In the genomic region with DNA sequence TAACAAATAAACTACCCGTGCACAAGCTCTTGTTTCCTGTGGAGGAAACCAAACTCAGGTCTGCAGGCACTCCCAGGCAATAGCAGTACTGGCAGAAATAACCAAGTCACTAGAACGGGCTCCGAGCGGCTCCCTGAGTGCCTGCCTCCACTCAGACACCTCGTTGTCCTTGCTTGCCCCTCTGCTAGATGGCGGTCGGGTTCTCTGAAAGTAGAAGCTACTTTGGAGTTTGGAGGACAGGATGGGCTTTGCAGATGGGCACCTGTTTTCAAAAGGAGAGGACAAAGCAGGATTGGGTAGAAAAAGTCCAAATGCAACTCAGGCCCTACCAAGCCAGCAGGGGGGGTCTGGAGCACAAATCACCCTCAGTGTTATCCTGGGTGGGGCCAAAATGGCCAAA, we compare ENCODE assay signal across 26 cellular contexts.
A peak's percentile ranks its signal among the peaks of the same experiment; 100 is the strongest.
DNase-seq lines count a peak whose midpoint lies in the region; ATAC-seq, FAIRE-seq and TF ChIP-seq lines count a peak whose summit lies in the region.
"Had no signal": no experiment of that assay in that cellular context is flagged by ENCODE, and none has a peak within 500 bp of the region (broad histone marks: within the 10 kb centered on the region; RNA-seq: fewer than 3 reads in every experiment).

No MANE protein-coding gene starts in this region.

- H3K36me3 ChIP-seq in H7 (replicated peaks; ENCODE audit: control insufficient read depth, insufficient read depth, low read length) = no peaks in the 10 kb centered on the region
- H3K36me3 ChIP-seq in K562 (ENCODE audit: control insufficient read depth, insufficient read depth, low read length) = no peaks in the 10 kb centered on the region
- no peaks in the 10 kb centered on the region for H3K36me3 ChIP-seq in keratinocyte (ENCODE audit: control insufficient read depth in 2 of 2, extremely low read depth in 1 of 2, insufficient read depth in 2 of 2, low read length in 2 of 2)
- no peaks in the 10 kb centered on the region for H3K36me3 ChIP-seq in CD8-positive, alpha-beta T cell (ENCODE audit: insufficient read depth, low read length)
- no peaks in the 10 kb centered on the region for H3K36me3 ChIP-seq in hepatocyte (replicated peaks; ENCODE audit: insufficient read depth, low read depth)

- intact Hi-C loops in K562 (cut with micrococcal nuclease) = no loop called here
- intact Hi-C loops in CD8-positive, alpha-beta T cell (cut with DNase I, micrococcal nuclease) = no loop called here

- no peak overlapping the region for H2AFZ ChIP-seq in K562 (ENCODE audit: low read depth, low read length)
- H2AFZ ChIP-seq in keratinocyte (ENCODE audit: control insufficient read depth, low read length) = no peak overlapping the region
- no peak overlapping the region for H2AFZ ChIP-seq in hepatocyte
- H2AFZ ChIP-seq: parathyroid adenoma had no signal

- H3K27ac Mint-ChIP-seq in CD8-positive, alpha-beta T cell = no peak overlapping the region
- H3K27ac Mint-ChIP-seq: activated CD4-positive, alpha-beta T cell treated with anti-CD3 and anti-CD28 coated beads, Interleukin-2, amount 10 ng/mL, durations not matched to agents 7 days and 5 days; activated CD8-positive, alpha-beta memory T cell treated with anti-CD3 and anti-CD28 coated beads, Interleukin-2, amount 10 ng/mL, durations not matched to agents 7 days and 5 days; activated naive CD4-positive, alpha-beta T cell treated with anti-CD3 and anti-CD28 coated beads, Interleukin-2, amount 10 ng/mL, durations not matched to agents 7 days and 5 days; activated T-cell treated with anti-CD3 and anti-CD28 coated beads, Interleukin-2, amount 50 U/mL, for 72 hours; dendritic cell treated with granulocyte-macrophage colony-stimulating factor and Interleukin-4, amounts not matched to agents 40 ng/mL and 50 ng/mL, for 4 days; immature natural killer cell; nephron; T-helper 2 cell treated with Interferon-gamma antibody and Interleukin-4, amounts not matched to agents 5 μg/mL and 100 μg/mL, for 36 hours had no signal

- H3K9me3 ChIP-seq in K562 (replicated peaks; ENCODE audit: control insufficient read depth, insufficient read depth, low read depth, low read length) (no peaks in the 10 kb centered on the region), keratinocyte (ENCODE audit: control insufficient read depth, low read depth, low read length) (no peaks in the 10 kb centered on the region), hepatocyte (ENCODE audit: low read depth) (no peaks in the 10 kb centered on the region)
- H3K9me3 ChIP-seq in CD8-positive, alpha-beta T cell (ENCODE audit: low read length) = no peaks in the 10 kb centered on the region
- H3K9me3 ChIP-seq: mucosa of descending colon had no signal

- H3K4me1 Mint-ChIP-seq in CD8-positive, alpha-beta T cell (ENCODE audit: low read depth) = no peaks in the 10 kb centered on the region
- H3K4me1 Mint-ChIP-seq: activated CD8-positive, alpha-beta memory T cell treated with anti-CD3 and anti-CD28 coated beads, Interleukin-2, amount 10 ng/mL, durations not matched to agents 7 days and 5 days had no signal

- H3K4me1 ChIP-seq in K562 (replicated peaks in 1 of 2; ENCODE audit: control insufficient read depth in 2 of 2, insufficient read depth in 2 of 2, low read length in 2 of 2) = no peaks in the 10 kb centered on the region
- H3K4me1 ChIP-seq in keratinocyte (ENCODE audit: control insufficient read depth, extremely low read depth, insufficient read depth, low read length) = no peaks in the 10 kb centered on the region
- H3K4me1 ChIP-seq in CD8-positive, alpha-beta T cell (ENCODE audit: insufficient read depth, low read length) = no peaks in the 10 kb centered on the region
- H3K4me1 ChIP-seq in hepatocyte (ENCODE audit: insufficient read depth) = no peaks in the 10 kb centered on the region
- H3K4me1 ChIP-seq: parathyroid adenoma had no signal

- H3K27me3 ChIP-seq in H7 (ENCODE audit: control insufficient read depth, insufficient read depth, low read length) (no peaks in the 10 kb centered on the region), K562 (ENCODE audit: control insufficient read depth in 2 of 2, insufficient read depth in 2 of 2, low read length in 2 of 2) (no peaks in the 10 kb centered on the region; a peak in 1 of 5 replicates), keratinocyte (ENCODE audit: control insufficient read depth, extremely low read depth, insufficient read depth, low read length) (no peaks in the 10 kb centered on the region), hepatocyte (no peaks in the 10 kb centered on the region)
- H3K27me3 ChIP-seq in CD8-positive, alpha-beta T cell (ENCODE audit: insufficient read depth, low read length) = no peaks in the 10 kb centered on the region

- 2% methylated on average over 7 of the region's 7 CpGs for WGBS in K562 (ENCODE audit: insufficient coverage, low coverage, missing lambda C conversion rate)
- WGBS in hepatocyte (ENCODE audit: low lambda C conversion rate, missing lambda C conversion rate) = 85% methylated on average over 7 of the region's 7 CpGs

- CTCF ChIA-PET in K562 (lab: Yijun Ruan, JAX; ENCODE audit: low intra/inter-chr PET ratio) = no interaction called here
- CTCF ChIA-PET in CD8-positive, alpha-beta T cell (lab: Charles Lee) = no interaction called here

- H4K20me1 ChIP-seq in K562 (replicated peaks; ENCODE audit: control insufficient read depth, insufficient read depth, low read length) (no peaks in the 10 kb centered on the region), keratinocyte (ENCODE audit: control insufficient read depth, extremely low read depth, insufficient read depth, low read length) (no peaks in the 10 kb centered on the region), hepatocyte (ENCODE audit: insufficient read depth, poor library complexity, severe bottlenecking) (no peaks in the 10 kb centered on the region)

- H3K27ac ChIP-seq in K562 (ENCODE audit: extremely low read depth, low read depth, low read length) (no peak overlapping the region), keratinocyte (ENCODE audit: control insufficient read depth, insufficient read depth, low read length) (no peak overlapping the region), hepatocyte (no peak overlapping the region)
- no peak overlapping the region for H3K27ac ChIP-seq in CD8-positive, alpha-beta T cell (ENCODE audit: low read depth, low read length)
- H3K27ac ChIP-seq: parathyroid adenoma, VCaP had no signal

- no peak overlapping the region for H3K4me3 Mint-ChIP-seq in CD8-positive, alpha-beta T cell
- H3K4me3 Mint-ChIP-seq: activated CD4-positive, alpha-beta T cell treated with anti-CD3 and anti-CD28 coated beads, Interleukin-2, amount 10 ng/mL, durations not matched to agents 7 days and 5 days; activated CD8-positive, alpha-beta memory T cell treated with anti-CD3 and anti-CD28 coated beads, Interleukin-2, amount 10 ng/mL, durations not matched to agents 7 days and 5 days; activated naive CD4-positive, alpha-beta T cell treated with anti-CD3 and anti-CD28 coated beads, Interleukin-2, amount 10 ng/mL, durations not matched to agents 7 days and 5 days; activated T-cell treated with anti-CD3 and anti-CD28 coated beads, Interleukin-2, amount 50 U/mL, for 72 hours; dendritic cell treated with granulocyte-macrophage colony-stimulating factor and Interleukin-4, amounts not matched to agents 40 ng/mL and 50 ng/mL, for 4 days; immature natural killer cell; nephron; T-helper 2 cell treated with Interferon-gamma antibody and Interleukin-4, amounts not matched to agents 5 μg/mL and 100 μg/mL, for 36 hours had no signal

- BruUV-seq in K562 (replicated peaks; lab: Mats Ljungman, UMichigan) = no TSS peak

- H3K36me3 Mint-ChIP-seq in CD8-positive, alpha-beta T cell = no peaks in the 10 kb centered on the region
- H3K36me3 Mint-ChIP-seq: activated CD8-positive, alpha-beta memory T cell treated with anti-CD3 and anti-CD28 coated beads, Interleukin-2, amount 10 ng/mL, durations not matched to agents 7 days and 5 days; activated naive CD4-positive, alpha-beta T cell treated with anti-CD3 and anti-CD28 coated beads, Interleukin-2, amount 10 ng/mL, durations not matched to agents 7 days and 5 days; immature natural killer cell had no signal

- H3K79me2 ChIP-seq in K562 (ENCODE audit: control insufficient read depth, insufficient read depth, low read length) (no peaks in the 10 kb centered on the region), keratinocyte (ENCODE audit: control insufficient read depth, insufficient read depth, low read length) (no peaks in the 10 kb centered on the region), hepatocyte (no peaks in the 10 kb centered on the region)
- H3K79me2 ChIP-seq: parathyroid adenoma had no signal

- no peaks in the 10 kb centered on the region for H3K9me1 ChIP-seq in K562 (ENCODE audit: control insufficient read depth, insufficient read depth, low read length)
- H3K9me1 ChIP-seq in keratinocyte (ENCODE audit: control insufficient read depth, extremely low read depth, insufficient read depth, low read length) = no peaks in the 10 kb centered on the region

- TF ChIP-seq EP300 in K562 (IDR thresholded peaks at IDR 0.05; ENCODE audit: low read length) = no peak

- no peak overlapping the region for H3K4me2 ChIP-seq in K562 (ENCODE audit: insufficient read depth, low read length)
- H3K4me2 ChIP-seq in keratinocyte (ENCODE audit: control insufficient read depth, extremely low read depth, insufficient read depth, low read depth, low read length) = no peak overlapping the region
- H3K4me2 ChIP-seq in hepatocyte = no peak overlapping the region

- dilution Hi-C loops in keratinocyte (cut with MboI; ENCODE audit: extremely low pct_ligation_motif_present, low sequenced_read_pairs) = no loop called here

- POLR2A ChIA-PET in K562 (lab: Yijun Ruan, JAX) = interaction anchor here (0.7 kb wide), 2 partner anchors 117 to 1921 kb away, joined by 3 read pairs; no protein-coding TSS in a partner anchor
- POLR2A ChIA-PET in CD8-positive, alpha-beta T cell (lab: Charles Lee) = no interaction called here

- H3K4me3 ChIP-seq in H7 (ENCODE audit: insufficient read depth, low read depth, low read length) = no peak overlapping the region
- no peak overlapping the region for H3K4me3 ChIP-seq in K562
- no peak overlapping the region for H3K4me3 ChIP-seq in keratinocyte (ENCODE audit: control insufficient read depth in 2 of 3, extremely low read depth in 1 of 3, insufficient read depth in 2 of 3, low read depth in 1 of 3, low read length in 3 of 3)
- no peak overlapping the region for H3K4me3 ChIP-seq in CD8-positive, alpha-beta T cell (ENCODE audit: low read depth, low read length)
- H3K4me3 ChIP-seq in hepatocyte = no peak overlapping the region
- H3K4me3 ChIP-seq: mucosa of descending colon had no signal

- H3K9ac ChIP-seq in K562 (ENCODE audit: insufficient read depth in 1 of 2, low read depth in 2 of 2, low read length in 2 of 2) (no peak overlapping the region), keratinocyte (ENCODE audit: control insufficient read depth, extremely low read depth, insufficient read depth, low read length) (no peak overlapping the region)
- H3K9ac ChIP-seq: parathyroid adenoma had no signal

- H3K9me3 Mint-ChIP-seq in CD8-positive, alpha-beta T cell = no peaks in the 10 kb centered on the region
- H3K9me3 Mint-ChIP-seq: dendritic cell treated with granulocyte-macrophage colony-stimulating factor and Interleukin-4, amounts not matched to agents 40 ng/mL and 50 ng/mL, for 4 days had no signal

- in situ Hi-C loops in K562 (cut with MboI) = no loop called here

- peaks cover 6% of the 10 kb centered on the region for H3K27me3 Mint-ChIP-seq in CD8-positive, alpha-beta T cell (ENCODE audit: low read depth)
- H3K27me3 Mint-ChIP-seq: activated CD4-positive, alpha-beta T cell treated with anti-CD3 and anti-CD28 coated beads, Interleukin-2, amount 10 ng/mL, durations not matched to agents 7 days and 5 days; activated CD8-positive, alpha-beta memory T cell treated with anti-CD3 and anti-CD28 coated beads, Interleukin-2, amount 10 ng/mL, durations not matched to agents 7 days and 5 days; activated naive CD4-positive, alpha-beta T cell treated with anti-CD3 and anti-CD28 coated beads, Interleukin-2, amount 10 ng/mL, durations not matched to agents 7 days and 5 days had no signal

- peak; percentile 6 for DNase-seq in Daoy (ENCODE audit: low read depth)
- DNase-seq in H7 = peak; percentile 49
- peak in 2 of 4 experiments; percentile 10 to 16 for DNase-seq in K562 (ENCODE audit: extremely low read depth in 1 of 4, low spot score in 3 of 4)
- no peak for DNase-seq in keratinocyte (ENCODE audit: low read depth, low spot score)
- DNase-seq in CD8-positive, alpha-beta T cell = no peak
- DNase-seq in hepatocyte (ENCODE audit: low spot score) = no peak
- DNase-seq: activated CD4-positive, alpha-beta T cell treated with anti-CD3 and anti-CD28 coated beads, Interleukin-2, amount 10 ng/mL, durations not matched to agents 7 days and 5 days; activated CD8-positive, alpha-beta memory T cell treated with anti-CD3 and anti-CD28 coated beads, Interleukin-2, amount 10 ng/mL, durations not matched to agents 7 days and 5 days; activated naive CD4-positive, alpha-beta T cell treated with anti-CD3 and anti-CD28 coated beads, Interleukin-2, amount 10 ng/mL, durations not matched to agents 7 days and 5 days; activated T-cell treated with anti-CD3 and anti-CD28 coated beads, Interleukin-2, amount 50 U/mL, for 72 hours; amygdala; C1 segment of cervical spinal cord; immature natural killer cell; KG1; mucosa of descending colon; MV-4-11; stimulated activated naive CD8-positive, alpha-beta T cell treated with anti-CD3 and anti-CD28 coated beads, Interleukin-15, Interleukin-2, amounts not matched to agents 100 U/mL and 50 U/mL, for 24 hours had no signal

- no peak for TF ChIP-seq RAD21 in K562 (CRISPR knock-in tag; conservative IDR thresholded peaks at IDR 0.05 in 1 of 2, IDR thresholded peaks at IDR 0.05 in 1 of 2)

- TF ChIP-seq CTCF in K562 (IDR thresholded peaks at IDR 0.05 in 2 of 3, conservative IDR thresholded peaks at IDR 0.05 in 1 of 3; ENCODE audit: insufficient read depth in 2 of 3, low read depth in 1 of 3, low read length in 3 of 3) = 0 out of 6 replicates have a peak, but pooled peaks of 1 of the 3 experiments have one; percentile 16
- TF ChIP-seq CTCF in keratinocyte (optimal IDR thresholded peaks at IDR 0.05 in 1 of 3, IDR thresholded peaks at IDR 0.05 in 1 of 3, conservative IDR thresholded peaks at IDR 0.05 in 1 of 3; ENCODE audit: extremely low read depth in 1 of 3, insufficient read depth in 2 of 3, low read length in 3 of 3) = peak in 2 of 3 experiments; percentile 7 to 27
- no peak for TF ChIP-seq CTCF in CD8-positive, alpha-beta T cell (IDR thresholded peaks at IDR 0.05)
- TF ChIP-seq CTCF in hepatocyte (IDR thresholded peaks at IDR 0.05; ENCODE audit: poor library complexity) = no peak

- ATAC-seq in K562 (0 out of 3 replicates have a peak, but pooled peaks have one; percentile 48), GM18517 (IDR thresholded peaks at IDR 0.05; ENCODE audit: unreplicated experiment) (no peak), HG02763 (IDR thresholded peaks at IDR 0.05; ENCODE audit: unreplicated experiment) (no peak)
- no peak for ATAC-seq in CD8-positive, alpha-beta T cell
- ATAC-seq: activated CD8-positive, alpha-beta memory T cell treated with anti-CD3 and anti-CD28 coated beads, Interleukin-2, amount 10 ng/mL, durations not matched to agents 7 days and 5 days; activated T-cell treated with anti-CD3 and anti-CD28 coated beads, Interleukin-2, amount 50 U/mL, for 72 hours; mucosa of descending colon; sciatic nerve; SK-N-SH treated with all-trans-retinoic acid at 6 μM for 48 hours; stimulated activated naive CD8-positive, alpha-beta T cell treated with anti-CD3 and anti-CD28 coated beads, Interleukin-15, Interleukin-2, amounts not matched to agents 100 U/mL and 50 U/mL, for 24 hours had no signal

- no peak for TF ChIP-seq POLR2A in K562 (conservative IDR thresholded peaks at IDR 0.05)

- no peaks in the 10 kb centered on the region for H3K9me2 ChIP-seq in hepatocyte (replicated peaks; ENCODE audit: insufficient read depth)

- FAIRE-seq in K562 (lab: Jason Lieb, UNC) (no peak), keratinocyte (lab: Jason Lieb, UNC) (no peak)

Comparison
In these comparisons a context has a peak if more than half of its experiments do, and no peak if none do; other contexts are left out.
1. DNase-seq: peak in Daoy (single experiment) and H7 (single experiment); none in keratinocyte (single experiment), CD8-positive, alpha-beta T cell (0 of 7) and hepatocyte (single experiment).
2. CTCF ChIP-seq: peak in keratinocyte (2 of 3); none in CD8-positive, alpha-beta T cell (single experiment) and hepatocyte (single experiment).